ENCODE assay signal across 10 cellular contexts in genomic region chr16:57093845-57094564, GRCh38. TPM values are rescaled to one million over a fixed set of nuclear protein-coding genes. Genes with fewer than 3 reads are reported as not detected.
DNase-seq lines count a peak whose midpoint lies in the region; ATAC-seq and TF ChIP-seq lines count a peak whose summit lies in the region.
"Had no signal": no experiment of that assay in that cellular context is flagged by ENCODE, and none has a peak within 500 bp of the region (broad histone marks: within the 10 kb centered on the region; RNA-seq: fewer than 3 reads in every experiment).

No MANE protein-coding gene starts in this region.

- TF ChIP-seq CTCF in Panc1 (IDR thresholded peaks at IDR 0.05) = no peak
- TF ChIP-seq CTCF in fibroblast of lung (conservative IDR thresholded peaks at IDR 0.05 in 1 of 2, IDR thresholded peaks at IDR 0.05 in 1 of 2; ENCODE audit: low read depth in 1 of 2, low read length in 2 of 2) = no peak
- TF ChIP-seq CTCF in prostate gland (IDR thresholded peaks at IDR 0.05) = no peak

- DNase-seq in Panc1 (ENCODE audit: low read depth, low spot score) (no peak), fibroblast of lung (ENCODE audit: low read depth in 2 of 2) (no peak), prostate gland (ENCODE audit: low spot score) (no peak), mesendoderm (no peak)
- DNase-seq: NCI-H446; stimulated activated CD4-positive, alpha-beta T cell treated with anti-CD3 and anti-CD28 coated beads, Interleukin-1b, Interleukin-23, amount 100 ng/mL, for 48 hours had no signal

- WGBS in prostate gland = 65% methylated on average over 16 of the region's 16 CpGs
- no CpG with 5 or more reads among the region's 16 CpGs for WGBS in mesendoderm (ENCODE audit: extremely low coverage, insufficient coverage, low lambda C conversion rate)

- peak overlapping the region; percentile 54 to 56; a peak in 2 of 4 replicates for H3K4me3 ChIP-seq in Panc1 (ENCODE audit: low read depth in 2 of 2, low read length in 2 of 2)
- H3K4me3 ChIP-seq in fibroblast of lung (replicated peaks in 1 of 4; ENCODE audit: control extremely low read depth in 1 of 4, insufficient read depth in 1 of 4, low read depth in 3 of 4, low read length in 4 of 4) = peak overlapping the region in 1 of 4 experiments; percentile 67
- H3K4me3 ChIP-seq in prostate gland = peak overlapping the region; percentile 76 to 87
- H3K4me3 ChIP-seq in mesendoderm (ENCODE audit: low read length) = no peak overlapping the region

- H3K4ac ChIP-seq in mesendoderm (ENCODE audit: low read depth, low read length) = no peak overlapping the region

- no peak overlapping the region for H2BK15ac ChIP-seq in mesendoderm (replicated peaks; ENCODE audit: low read depth)

- CTCF ChIA-PET in Panc1 (lab: Charles Lee) = interaction anchor here (0.6 kb wide), 2 partner anchors 27 to 65 kb away, joined by 6 read pairs; no protein-coding TSS in a partner anchor

- H3K4me1 ChIP-seq in ES-I3 (ENCODE audit: insufficient read depth, low read length) (peaks cover 8% of the 10 kb centered on the region; the same call in 1 of the 2 replicates), Panc1 (ENCODE audit: control insufficient read depth, insufficient read depth, low read length) (peaks cover 8% of the 10 kb centered on the region), fibroblast of lung (ENCODE audit: control insufficient read depth, extremely low read depth, insufficient read depth, low read length) (peaks cover 8% of the 10 kb centered on the region), prostate gland (replicated peaks) (peaks cover 6% of the 10 kb centered on the region), mesendoderm (ENCODE audit: control insufficient read depth, low read depth, low read length) (no peaks in the 10 kb centered on the region)

- no peaks in the 10 kb centered on the region for H3K79me1 ChIP-seq in mesendoderm (ENCODE audit: low read length)

- no peak overlapping the region for H4K8ac ChIP-seq in mesendoderm (ENCODE audit: low read depth, low read length)

- no peaks in the 10 kb centered on the region for H4K20me1 ChIP-seq in fibroblast of lung (ENCODE audit: control insufficient read depth, extremely low read depth, insufficient read depth, low read length)

- no peak overlapping the region for H3K18ac ChIP-seq in mesendoderm (ENCODE audit: low read length)

- H2AK5ac ChIP-seq in mesendoderm (ENCODE audit: low read length) = no peak overlapping the region

- no peak overlapping the region for H3K23ac ChIP-seq in mesendoderm (ENCODE audit: low read length)

- no peaks in the 10 kb centered on the region for H3K36me3 ChIP-seq in ES-I3 (ENCODE audit: insufficient read depth, low read length)
- no peaks in the 10 kb centered on the region for H3K36me3 ChIP-seq in Panc1 (ENCODE audit: control insufficient read depth, insufficient read depth, low read length)
- H3K36me3 ChIP-seq in fibroblast of lung (ENCODE audit: control insufficient read depth, insufficient read depth, low read length) = no peaks in the 10 kb centered on the region
- no peaks in the 10 kb centered on the region for H3K36me3 ChIP-seq in prostate gland
- no peaks in the 10 kb centered on the region for H3K36me3 ChIP-seq in mesendoderm (ENCODE audit: control insufficient read depth, insufficient read depth, low read length)

- H3K27me3 ChIP-seq in Panc1 (ENCODE audit: control insufficient read depth, insufficient read depth, low read length) (no peaks in the 10 kb centered on the region), fibroblast of lung (ENCODE audit: control insufficient read depth, insufficient read depth, low read length) (no peaks in the 10 kb centered on the region), prostate gland (replicated peaks; ENCODE audit: insufficient read depth) (no peaks in the 10 kb centered on the region), mesendoderm (ENCODE audit: insufficient read depth, low read length, poor library complexity) (no peaks in the 10 kb centered on the region)

- H2BK120ac ChIP-seq in mesendoderm (ENCODE audit: low read depth, low read length) = no peak overlapping the region

- in situ Hi-C loops in Panc1 (cut with HindIII; ENCODE audit: low pct_unique_long_range_greater_than_20kb, low sequenced_read_pairs) = no loop called here

- no peak overlapping the region for H4K5ac ChIP-seq in mesendoderm (ENCODE audit: low read length)

- H3K4me2 ChIP-seq in fibroblast of lung (ENCODE audit: extremely low read depth, insufficient read depth, low read length) = peak overlapping the region; percentile 83
- no peak overlapping the region for H3K4me2 ChIP-seq in mesendoderm (ENCODE audit: low read length)

- peaks cover 2% of the 10 kb centered on the region for H3K79me2 ChIP-seq in fibroblast of lung (ENCODE audit: control insufficient read depth, insufficient read depth, low read length)
- no peaks in the 10 kb centered on the region for H3K79me2 ChIP-seq in mesendoderm (ENCODE audit: control insufficient read depth, insufficient read depth, low read length)

- no peak for TF ChIP-seq POLR2A in prostate gland (IDR thresholded peaks at IDR 0.05)

- H3K9ac ChIP-seq in ES-I3 (ENCODE audit: low read depth, low read length) (peak overlapping the region; percentile 67), fibroblast of lung (ENCODE audit: insufficient read depth, low read length) (no peak overlapping the region), mesendoderm (ENCODE audit: low read length) (no peak overlapping the region)

- POLR2A ChIA-PET in Panc1 (lab: Charles Lee) = no interaction called here

- H3K27ac ChIP-seq in Panc1 (ENCODE audit: low read length) (no peak overlapping the region), fibroblast of lung (ENCODE audit: insufficient read depth, low read length) (no peak overlapping the region), prostate gland (no peak overlapping the region), mesendoderm (ENCODE audit: low read depth, low read length) (no peak overlapping the region)

- H3K9me3 ChIP-seq in ES-I3 (ENCODE audit: control insufficient read depth, insufficient read depth, low read length) (no peaks in the 10 kb centered on the region), Panc1 (ENCODE audit: control insufficient read depth, insufficient read depth, low read depth, low read length) (no peaks in the 10 kb centered on the region), fibroblast of lung (ENCODE audit: control insufficient read depth, insufficient read depth, low read depth, low read length) (no peaks in the 10 kb centered on the region), prostate gland (no peaks in the 10 kb centered on the region)

- H2AFZ ChIP-seq in fibroblast of lung (ENCODE audit: low read length) = no peak overlapping the region

- ATAC-seq in Panc1 = no peak
- no peak for ATAC-seq in GM18867 (IDR thresholded peaks at IDR 0.05; ENCODE audit: unreplicated experiment)
- ATAC-seq in HG03565 (IDR thresholded peaks at IDR 0.05; ENCODE audit: unreplicated experiment) = no peak
- ATAC-seq in GM19324 (IDR thresholded peaks at IDR 0.05; ENCODE audit: low FRiP score, unreplicated experiment) = no peak

- H2BK5ac ChIP-seq in mesendoderm (ENCODE audit: low read length) = no peak overlapping the region

- intact Hi-C loops in Panc1 (cut with micrococcal nuclease; ENCODE audit: unreplicated experiment) = no loop called here
- intact Hi-C loops in prostate gland (cut with DNase I) = loop anchor here (5.0 to 10.0 kb wide), 2 partner anchors 201 to 323 kb away; no protein-coding TSS in a partner anchor

- no peak overlapping the region for H3K56ac ChIP-seq in mesendoderm (ENCODE audit: low read length)

- BruUV-seq in Panc1 (replicated peaks; lab: Mats Ljungman, UMichigan) = TSS peak; percentile 45

RNA-seq across cellular contexts. Expression of gene CPNE2, which starts 1.6 kb away (rescaled TPM):
- 43.4 TPM for total RNA-seq in Panc1 (2021; ENCODE audit: unreplicated experiment)
- polyA plus RNA-seq in Panc1 (2012; ENCODE audit: insufficient read length) = 67.7 TPM
- 14.6 and 20.5 TPM in 2 replicates for total RNA-seq in fibroblast of lung
- 39.6 and 42.0 TPM in 2 replicates for polyA plus RNA-seq in fibroblast of lung
- polyA plus RNA-seq in fibroblast of lung (2012) = 36.1 and 37.6 TPM in 2 replicates
- 55.2 and 78.1 TPM in 2 replicates for polyA minus RNA-seq in fibroblast of lung (ENCODE audit: low replicate concordance)
- 10 to 100 TPM; 22.3 to 23.3 TPM for total RNA-seq in prostate gland
- polyA plus RNA-seq in mesendoderm (2013, experiment 1 of 2) = 8.8 TPM
- 9.5 TPM for polyA plus RNA-seq in mesendoderm (2013, experiment 2 of 2)
